Comparison of ENCODE assay signal across 24 cellular contexts in the genomic region with DNA sequence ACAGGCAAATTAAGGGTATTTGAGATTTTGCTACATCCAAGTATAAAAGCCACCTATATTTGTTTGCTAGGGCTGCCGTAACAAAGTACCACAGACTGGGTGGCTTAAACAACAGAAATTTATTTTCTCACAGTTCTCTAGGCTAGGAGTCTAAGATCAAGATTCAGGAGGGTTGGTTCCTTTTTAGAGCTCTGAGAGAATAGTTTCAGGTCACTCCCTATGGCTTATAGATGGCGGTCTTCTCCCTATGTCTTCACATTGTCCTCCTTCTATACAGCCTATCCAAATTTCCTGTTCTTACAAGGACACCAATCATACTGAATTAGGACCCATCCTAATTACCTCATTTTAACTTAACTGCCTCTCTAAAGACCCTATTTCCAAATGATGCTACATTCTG.
"Had no signal": no experiment of that assay in that cellular context is flagged by ENCODE, and none has a peak within 500 bp of the region (broad histone marks: within the 10 kb centered on the region; RNA-seq: fewer than 3 reads in every experiment).

No MANE protein-coding gene starts in this region.

- H3K4me3 Mint-ChIP-seq: activated B cell treated with CpG ODN at 0.5 μM for 24 hours; activated naive CD8-positive, alpha-beta T cell; activated T-cell treated with anti-CD3 and anti-CD28 coated beads, Interleukin-2, amount 50 U/mL, for 72 hours; effector memory CD8-positive, alpha-beta T cell; natural killer cell; stimulated activated effector memory CD8-positive, alpha-beta T cell treated with anti-CD3 and anti-CD28 coated beads, Interleukin-12 subunit alpha, Interleukin-12 subunit beta, amount 100 ng/mL, for 72 hours had no signal

- H3K9ac ChIP-seq: parathyroid adenoma had no signal

- H3K4me3 ChIP-seq: body of pancreas, hepatocyte, lower lobe of right lung, right lobe of liver, stomach, testis had no signal

- H2AFZ ChIP-seq: hepatocyte, parathyroid adenoma had no signal

- H3K27ac Mint-ChIP-seq: activated B cell treated with CpG ODN at 0.5 μM for 24 hours; activated naive CD8-positive, alpha-beta T cell; activated T-cell treated with anti-CD3 and anti-CD28 coated beads, Interleukin-2, amount 50 U/mL, for 72 hours; effector memory CD8-positive, alpha-beta T cell; natural killer cell; stimulated activated effector memory CD8-positive, alpha-beta T cell treated with anti-CD3 and anti-CD28 coated beads, Interleukin-12 subunit alpha, Interleukin-12 subunit beta, amount 100 ng/mL, for 72 hours had no signal

- H3K36me3 ChIP-seq: lower lobe of right lung, neutrophil, right lobe of liver, stomach had no signal

- H3K9me3 ChIP-seq: body of pancreas, lower lobe of right lung, neutrophil, right lobe of liver, stomach, testis had no signal

- H3K4me2 ChIP-seq: hepatocyte had no signal

- H3K79me2 ChIP-seq: parathyroid adenoma had no signal

- H3K9me3 Mint-ChIP-seq: activated B cell treated with CpG ODN at 0.5 μM for 24 hours; activated T-cell treated with anti-CD3 and anti-CD28 coated beads, Interleukin-2, amount 50 U/mL, for 72 hours; effector memory CD8-positive, alpha-beta T cell; natural killer cell; stimulated activated effector memory CD8-positive, alpha-beta T cell treated with anti-CD3 and anti-CD28 coated beads, Interleukin-12 subunit alpha, Interleukin-12 subunit beta, amount 100 ng/mL, for 72 hours had no signal

- H3K27me3 ChIP-seq: body of pancreas, foreskin keratinocyte, hepatocyte, neutrophil, right lobe of liver, stomach, testis had no signal

- H3K4me1 ChIP-seq: body of pancreas, lower lobe of right lung, parathyroid adenoma, stomach, testis had no signal

- DNase-seq: activated B cell treated with CpG ODN at 0.5 μM for 24 hours; activated CD4-positive, alpha-beta T cell treated with anti-CD3 and anti-CD28 coated beads for 4 hours; activated gamma-delta T cell treated with Interleukin-2 at 50 U/mL for 16 hours; activated T-cell treated with anti-CD3 and anti-CD28 coated beads, Interleukin-2, amount 50 U/mL, for 72 hours; amniotic stem cell; body of pancreas; dermis blood vessel endothelial cell; effector memory CD8-positive, alpha-beta T cell; foreskin keratinocyte; islet precursor cell; left colon; lower lobe of right lung; natural killer cell; right lobe of liver; small intestine; stimulated activated CD4-positive, alpha-beta T cell treated with anti-CD3 and anti-CD28 coated beads, Interleukin-15, amount 100 ng/mL, for 24 hours; stimulated activated CD4-positive, alpha-beta T cell treated with anti-CD3 and anti-CD28 coated beads, Interleukin-2, amount 100 ng/mL, for 48 hours; stomach; testis had no signal

- H3K27me3 Mint-ChIP-seq: activated B cell treated with CpG ODN at 0.5 μM for 24 hours; activated naive CD8-positive, alpha-beta T cell; effector memory CD8-positive, alpha-beta T cell had no signal

- H3K27ac ChIP-seq: body of pancreas, foreskin keratinocyte, hepatocyte, lower lobe of right lung, neutrophil, parathyroid adenoma, right lobe of liver, stomach, testis had no signal

- H3K36me3 Mint-ChIP-seq: natural killer cell; stimulated activated effector memory CD8-positive, alpha-beta T cell treated with anti-CD3 and anti-CD28 coated beads, Interleukin-12 subunit alpha, Interleukin-12 subunit beta, amount 100 ng/mL, for 72 hours had no signal
